In genomic region chr16:75273054-75273925, GRCh38 we compare ENCODE assay signal across 1 cellular context.
TF ChIP-seq lines count a peak whose summit lies in the region.

No MANE protein-coding gene starts in this region.

TF ChIP-seq in endothelial cell of umbilical vein, 7 proteins besides CTCF, POLR2A, EP300 and RAD21:
- TF ChIP-seq MYC (IDR thresholded peaks at IDR 0.05; ENCODE audit: low read depth, low read length) (no peak), GATA2 (IDR thresholded peaks at IDR 0.05; ENCODE audit: insufficient read depth, insufficient read length, low read depth, low read length) (no peak), POLR2AphosphoS5 (IDR thresholded peaks at IDR 0.05; ENCODE audit: insufficient read depth, low read depth, low read length) (no peak), EZH2 (IDR thresholded peaks at IDR 0.05; ENCODE audit: borderline replicate concordance, low read depth, low read length, severe bottlenecking) (no peak), MAX (IDR thresholded peaks at IDR 0.05; ENCODE audit: insufficient read depth, insufficient read length) (no peak), FOS (IDR thresholded peaks at IDR 0.05; ENCODE audit: borderline replicate concordance, insufficient read depth, low read length) (peak; percentile 76), JUN (IDR thresholded peaks at IDR 0.05; ENCODE audit: borderline replicate concordance, insufficient read depth, insufficient read length, low read depth) (peak; percentile 44)
